24 cellular contexts compared by ENCODE assay signal in the genomic region with DNA sequence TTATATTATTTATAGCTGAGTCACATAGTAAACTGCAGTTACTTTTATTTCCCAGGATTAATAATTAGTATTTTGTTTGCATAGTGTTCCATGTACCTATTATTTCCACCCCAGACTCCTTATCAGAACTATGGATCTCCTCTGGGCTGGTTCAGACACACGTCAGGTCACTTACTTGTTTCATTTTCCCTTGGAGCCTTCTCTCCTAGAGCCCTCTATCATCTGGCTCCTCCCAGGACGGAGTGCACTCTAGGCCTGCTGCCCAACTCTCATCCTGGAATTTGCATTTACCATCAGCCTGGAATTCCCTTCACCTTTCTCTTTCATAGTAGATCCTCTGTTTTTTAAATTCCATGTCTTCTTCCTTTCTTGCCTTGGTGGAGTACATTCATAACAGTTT. TPM values are rescaled to one million over a fixed set of nuclear protein-coding genes. Genes with fewer than 3 reads are reported as not detected.
A peak's percentile ranks its signal among the peaks of the same experiment; 100 is the strongest.
DNase-seq lines count a peak whose midpoint lies in the region; ATAC-seq, FAIRE-seq and TF ChIP-seq lines count a peak whose summit lies in the region.
"Had no signal": no experiment of that assay in that cellular context is flagged by ENCODE, and none has a peak within 500 bp of the region (broad histone marks: within the 10 kb centered on the region; RNA-seq: fewer than 3 reads in every experiment).

No MANE protein-coding gene starts in this region.

- no peak overlapping the region for H2BK5ac ChIP-seq in neuronal stem cell (ENCODE audit: low read length)

- TF ChIP-seq POLR2A in heart left ventricle (IDR thresholded peaks at IDR 0.05): no peak

- peak overlapping the region; percentile 11; the same call in 1 of the 2 replicates for H3K4me3 ChIP-seq in LNCaP clone FGC (ENCODE audit: low read depth, low read length)
- no peak overlapping the region for H3K4me3 ChIP-seq in heart left ventricle
- no peak overlapping the region for H3K4me3 ChIP-seq in pancreas
- no peak overlapping the region for H3K4me3 ChIP-seq in neuronal stem cell (ENCODE audit: low read length in 2 of 2)
- H3K4me3 ChIP-seq: SK-N-MC had no signal

- TF ChIP-seq CTCF in LNCaP clone FGC (IDR thresholded peaks at IDR 0.05; ENCODE audit: control insufficient read depth, extremely low read depth, insufficient read depth) (no peak), heart left ventricle (IDR thresholded peaks at IDR 0.05) (no peak), pancreas (IDR thresholded peaks at IDR 0.05) (no peak)

- FAIRE-seq in pancreas (lab: Jason Lieb, UNC): no peak
- FAIRE-seq: RCC 7860 had no signal

- no peak overlapping the region for H3K4ac ChIP-seq in neuronal stem cell (ENCODE audit: low read length)

- no peak overlapping the region for H4K8ac ChIP-seq in neuronal stem cell (ENCODE audit: low read depth, low read length)

- H2BK120ac ChIP-seq in neuronal stem cell (ENCODE audit: low read depth, low read length): no peak overlapping the region

- no peaks in the 10 kb centered on the region for H3K27me3 ChIP-seq in heart left ventricle
- no peaks in the 10 kb centered on the region for H3K27me3 ChIP-seq in pancreas
- H3K27me3 ChIP-seq in neuronal stem cell (ENCODE audit: control insufficient read depth in 3 of 3, insufficient read depth in 3 of 3, low read depth in 1 of 3, low read length in 3 of 3): no peaks in the 10 kb centered on the region

- intact Hi-C loops in heart left ventricle (cut with DNase I): no loop called here
- intact Hi-C loops in pancreas (cut with DNase I): no loop called here

- H3K14ac ChIP-seq in neuronal stem cell (ENCODE audit: low read length): no peak overlapping the region

- H3K36me3 ChIP-seq in heart left ventricle: peaks cover 0 to 74% (median 53%) of the 10 kb centered on the region in 9 donors
- peaks cover 0 to 27% (median 8%) of the 10 kb centered on the region in 3 donors for H3K36me3 ChIP-seq in pancreas
- peaks cover 20 to 63% of the 10 kb centered on the region in 2 donors for H3K36me3 ChIP-seq in neuronal stem cell (replicated peaks in 1 of 2; ENCODE audit: control insufficient read depth in 2 of 2, insufficient read depth in 2 of 2, low read length in 2 of 2)

- ATAC-seq in heart left ventricle (peak; percentile 56 to 80 (median 64)), pancreas (peak in 3 of 4 donors; percentile 69 to 84 (median 73))

- H2BK12ac ChIP-seq in neuronal stem cell (ENCODE audit: low read length): no peak overlapping the region

- H3K79me1 ChIP-seq in neuronal stem cell (ENCODE audit: low read depth, low read length): no peaks in the 10 kb centered on the region

- H2AFZ ChIP-seq in neuronal stem cell (ENCODE audit: low read length): no peak overlapping the region

- H2AK5ac ChIP-seq in neuronal stem cell (ENCODE audit: low read depth, low read length): no peak overlapping the region

- H2BK15ac ChIP-seq in neuronal stem cell (ENCODE audit: low read length): no peak overlapping the region

- WGBS in heart left ventricle, 4 donors: 22 to 40% (median 29%) methylated on average over 2 of the region's 2 CpGs
- WGBS in pancreas, 2 donors: 43 to 45% methylated on average over 2 of the region's 2 CpGs
- WGBS in neuronal stem cell (ENCODE audit: extremely low coverage in 2 of 2, insufficient read length in 2 of 2, insufficient replicate concordance in 1 of 2), 2 donors: no CpG with 5 or more reads among the region's 2 CpGs

- H3K4me1 ChIP-seq in heart left ventricle (peaks cover 0 to 16% (median 7%) of the 10 kb centered on the region in 12 donors), pancreas (no peaks in the 10 kb centered on the region), neuronal stem cell (ENCODE audit: control insufficient read depth in 2 of 2, insufficient read depth in 1 of 2, low read depth in 1 of 2, low read length in 2 of 2) (peaks cover 0 to 1% of the 10 kb centered on the region in 2 donors)

- H4K91ac ChIP-seq in neuronal stem cell (ENCODE audit: low read depth, low read length, poor library complexity): no peak overlapping the region

- no peak overlapping the region for H3K4me2 ChIP-seq in neuronal stem cell (ENCODE audit: insufficient read depth, low read length, poor library complexity, severe bottlenecking)

- H3K9me3 ChIP-seq in heart left ventricle (no peaks in the 10 kb centered on the region), pancreas (no peaks in the 10 kb centered on the region), neuronal stem cell (replicated peaks in 1 of 2; ENCODE audit: control insufficient read depth in 2 of 2, insufficient read depth in 1 of 2, low read depth in 1 of 2, low read length in 2 of 2) (no peaks in the 10 kb centered on the region)

- no peak overlapping the region for H3K9ac ChIP-seq in neuronal stem cell (ENCODE audit: low read depth, low read length, poor library complexity)

- no peak overlapping the region for H3K23ac ChIP-seq in neuronal stem cell (ENCODE audit: low read depth, low read length, poor library complexity)

- no peak overlapping the region for H3K27ac ChIP-seq in heart left ventricle
- no peak overlapping the region for H3K27ac ChIP-seq in pancreas
- H3K27ac ChIP-seq in neuronal stem cell (replicated peaks; ENCODE audit: low read length): no peak overlapping the region
- no peak overlapping the region for H3K27ac ChIP-seq in substantia nigra (ENCODE audit: low read depth, low read length, poor library complexity, severe bottlenecking)
- H3K27ac ChIP-seq: 22Rv1, HL-60, SK-N-MC had no signal

- no peak overlapping the region for H3K18ac ChIP-seq in neuronal stem cell (ENCODE audit: low read length)

- DNase-seq in DMS 273 (lab: John Stamatoyannopoulos, UW; ENCODE audit: unreplicated experiment) (peak; percentile 14), DMS 273 treated with DMSO at 0.1 percent for 48 hours (lab: John Stamatoyannopoulos, UW) (no peak), LNCaP clone FGC (ENCODE audit: low read depth) (peak; percentile 87), heart left ventricle (no peak), pancreas (no peak), neuronal stem cell (ENCODE audit: low spot score) (no peak), substantia nigra (lab: John Stamatoyannopoulos, UW) (no peak), NCI-H1930 (lab: John Stamatoyannopoulos, UW) (no peak)
- DNase-seq: AML-193; DND-41; Karpas-422; MM.1S; NCI-H1092 treated with DMSO at 0.1 percent for 48 hours; NCI-H146; NCI-H2081 treated with DMSO at 0.1 percent for 48 hours; NCI-H510A; NCI-H748 treated with DMSO at 0.1 percent for 48 hours; NK-92 treated with Interleukin-12 subunit alpha and Interleukin-12 subunit beta, amount 100 ng/mL, for 24 hours; SHP77 had no signal

RNA-seq across cellular contexts. Expression of a gene that starts 28.5 kb away (rescaled TPM):
- total RNA-seq in heart left ventricle (10 to 100 TPM; 42.5 to 81.6 (median 62.4) TPM), pancreas (1 to 10 TPM in 5 of 6 donors, under 1 TPM in 1; 0.93 to 3.2 (median 2.4) TPM)
- polyA plus RNA-seq in heart left ventricle (10 to 100 TPM; 17.0 to 48.6 TPM), pancreas (1 to 10 TPM; 1.5 to 1.7 TPM)
- 17.1 TPM for polyA plus RNA-seq in neuronal stem cell (2013, experiment 1 of 2)
- 17.4 TPM for polyA plus RNA-seq in neuronal stem cell (2013, experiment 2 of 2)
- polyA plus RNA-seq: IgD-negative memory B cell had no signal

RNA-seq across cellular contexts. Expression of a gene that starts 40.2 kb away (rescaled TPM):
- total RNA-seq in heart left ventricle: 10 to 100 TPM; 13.9 to 20.9 (median 16.1) TPM
- polyA plus RNA-seq in heart left ventricle: 10 to 100 TPM in 1 of 2 donors, 1 to 10 TPM in 1; 7.2 to 20.6 TPM
- 10 to 100 TPM; 16.4 to 24.5 (median 19.9) TPM for total RNA-seq in pancreas
- 10 to 100 TPM in 1 of 2 donors, 1 to 10 TPM in 1; 9.5 to 14.2 TPM for polyA plus RNA-seq in pancreas
- 11.0 TPM for polyA plus RNA-seq in neuronal stem cell (2013, experiment 1 of 2)
- 11.9 TPM for polyA plus RNA-seq in neuronal stem cell (2013, experiment 2 of 2)

Comparison
In these comparisons a context has a peak if more than half of its experiments do, and no peak if none do; other contexts are left out.
1. DNase-seq: peak in DMS 273 (single experiment) and LNCaP clone FGC (single experiment); none in DMS 273 treated with DMSO at 0.1 percent for 48 hours (single experiment), heart left ventricle (0 of 5), pancreas (0 of 6), neuronal stem cell (single experiment), substantia nigra (0 of 49) and NCI-H1930 (0 of 2).
2. RNA of a gene that starts 28.5 kb away (total RNA-seq): 42.5 to 81.6 TPM in heart left ventricle; 0.93 to 3.2 TPM in pancreas; every median in the first group is over 10 times any median in the second.